Comparison of ENCODE assay signal across 10 cellular contexts in the genomic region with DNA sequence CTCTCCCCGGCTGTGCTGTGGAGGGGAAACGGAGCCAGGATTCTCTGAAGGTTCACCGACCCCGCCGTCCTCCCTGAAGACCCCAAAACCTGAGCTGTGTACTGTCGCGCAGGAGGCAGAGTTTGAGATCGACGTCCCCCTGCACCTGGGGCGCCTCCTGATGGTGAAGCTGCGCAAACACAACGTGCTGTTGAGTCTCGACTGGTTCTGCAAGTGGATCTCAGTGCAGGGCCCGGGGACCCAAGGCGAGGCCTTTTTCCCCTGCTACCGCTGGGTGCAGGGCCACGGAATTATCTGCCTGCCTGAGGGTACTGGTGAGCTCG.
DNase-seq lines count a peak whose midpoint lies in the region; ATAC-seq and TF ChIP-seq lines count a peak whose summit lies in the region.
"Had no signal": no experiment of that assay in that cellular context is flagged by ENCODE, and none has a peak within 500 bp of the region (broad histone marks: within the 10 kb centered on the region; RNA-seq: fewer than 3 reads in every experiment).

No MANE protein-coding gene starts in this region.

- H3K27ac ChIP-seq in WERI-Rb-1, result no peak overlapping the region

- H3K27me3 ChIP-seq in WERI-Rb-1 (ENCODE audit: insufficient read depth, low read depth, severe bottlenecking), result peaks cover 89% of the 10 kb centered on the region

- peak; percentile 34 for DNase-seq in NCI-H748 (lab: John Stamatoyannopoulos, UW; ENCODE audit: unreplicated experiment)
- no peak for DNase-seq in NCI-H748 treated with DMSO at 0.1 percent for 48 hours (lab: John Stamatoyannopoulos, UW)
- no peak for DNase-seq in WERI-Rb-1
- peak; percentile 30 for DNase-seq in fibroblast of mammary gland (ENCODE audit: low read depth)
- peak; percentile 26 to 48 for DNase-seq in stimulated activated CD4-positive, alpha-beta T cell treated with anti-CD3 and anti-CD28 coated beads, Interleukin-2, amount 100 ng/mL, for 24 hours
- DNase-seq in stimulated activated naive CD4-positive, alpha-beta T cell treated with Interleukin-2 at 50 U/mL for 16 hours (lab: John Stamatoyannopoulos, UW), result no peak
- DNase-seq in NOMO-1 treated with DMSO at 0.1 percent for 48 hours (lab: John Stamatoyannopoulos, UW; ENCODE audit: unreplicated experiment), result no peak
- DNase-seq: mucosa of descending colon, NCI-H524 treated with DMSO at 0.1 percent for 48 hours had no signal

- H3K36me3 ChIP-seq in WERI-Rb-1, result no peaks in the 10 kb centered on the region

- peaks cover 3% of the 10 kb centered on the region for H3K9me3 ChIP-seq in WERI-Rb-1 (ENCODE audit: severe bottlenecking)
- H3K9me3 ChIP-seq: mucosa of descending colon had no signal

- TF ChIP-seq CTCF in WERI-Rb-1 (IDR thresholded peaks at IDR 0.05; ENCODE audit: low read depth, low read length) (peak; percentile 56), fibroblast of mammary gland (conservative IDR thresholded peaks at IDR 0.05; ENCODE audit: control insufficient read depth, insufficient read depth, low read depth, low read length) (peak; percentile 60)

- H3K4me3 ChIP-seq in WERI-Rb-1 (ENCODE audit: low read depth, low read length) (no peak overlapping the region), fibroblast of mammary gland (ENCODE audit: control insufficient read depth, low read depth, low read length) (no peak overlapping the region)
- H3K4me3 ChIP-seq: mucosa of descending colon had no signal

- ATAC-seq in GM18519 (IDR thresholded peaks at IDR 0.05; ENCODE audit: low FRiP score, unreplicated experiment), result no peak
- ATAC-seq: mucosa of descending colon had no signal

Comparison
In these comparisons a context has a peak if more than half of its experiments do, and no peak if none do; other contexts are left out.
1. DNase-seq: peak in NCI-H748 (single experiment), fibroblast of mammary gland (single experiment) and stimulated activated CD4-positive, alpha-beta T cell treated with anti-CD3 and anti-CD28 coated beads, Interleukin-2, amount 100 ng/mL, for 24 hours (2 of 2); none in NCI-H748 treated with DMSO at 0.1 percent for 48 hours (single experiment), WERI-Rb-1 (single experiment), stimulated activated naive CD4-positive, alpha-beta T cell treated with Interleukin-2 at 50 U/mL for 16 hours (single experiment) and NOMO-1 treated with DMSO at 0.1 percent for 48 hours (single experiment).